In genomic region chr19:53192771-53193533, GRCh38 we compare ENCODE assay signal across 7 cellular contexts. TPM values are rescaled to one million over a fixed set of nuclear protein-coding genes. Genes with fewer than 3 reads are reported as not detected.
DNase-seq lines count a peak whose midpoint lies in the region; ATAC-seq and TF ChIP-seq lines count a peak whose summit lies in the region.

Gene ZNF665 (minus strand): TSS chr19:53193358. CDS start chr19:53182898, 10,460 bp downstream.

- 3% methylated on average over 38 of the region's 53 CpGs for WGBS in right lobe of liver (ENCODE audit: insufficient coverage, low coverage, low lambda C conversion rate, missing lambda C conversion rate)

- no peaks in the 10 kb centered on the region for H3K27me3 Mint-ChIP-seq in activated CD4-positive, alpha-beta memory T cell treated with anti-CD3 and anti-CD28 coated beads, Interleukin-2, amount 10 ng/mL, durations not matched to agents 7 days and 5 days

- TF ChIP-seq POLR2A in GM18951 (IDR thresholded peaks at IDR 0.05; ENCODE audit: extremely low read depth, insufficient read depth, insufficient read length): peak; percentile 57
- peak; percentile 29 for TF ChIP-seq POLR2A in right lobe of liver (IDR thresholded peaks at IDR 0.05)

- no peaks in the 10 kb centered on the region for H3K36me3 ChIP-seq in right lobe of liver

- DNase-seq in NCI-H2196 (lab: John Stamatoyannopoulos, UW; ENCODE audit: unreplicated experiment) (peak; percentile 28), ecto neural progenitor cell (ENCODE audit: low spot score) (peak; percentile 87), right lobe of liver (peak; percentile 67 to 83 (median 76)), SW 1271 (lab: John Stamatoyannopoulos, UW) (no peak)
- DNase-seq in activated CD4-positive, alpha-beta memory T cell treated with anti-CD3 and anti-CD28 coated beads, Interleukin-2, amount 10 ng/mL, durations not matched to agents 7 days and 5 days: peak; percentile 88
- peak; percentile 76 for DNase-seq in stimulated activated CD4-positive, alpha-beta T cell treated with anti-CD3 and anti-CD28 coated beads, Interleukin-2, amount 100 ng/mL, for 24 hours

- in situ Hi-C loops in GM18951 (cut with MboI; ENCODE audit: low sequenced_read_pairs, unreplicated experiment): no loop called here

- peaks cover 0 to 4% (median 0%) of the 10 kb centered on the region in 4 donors for H3K4me1 ChIP-seq in right lobe of liver

- CTCF ChIA-PET in activated CD4-positive, alpha-beta memory T cell treated with anti-CD3 and anti-CD28 coated beads, Interleukin-2, amount 10 ng/mL, durations not matched to agents 7 days and 5 days (lab: Charles Lee): no interaction called here

- H3K27me3 ChIP-seq in right lobe of liver: no peaks in the 10 kb centered on the region

- ATAC-seq in right lobe of liver: peak; percentile 64 to 75 (median 72)

- POLR2A ChIA-PET in activated CD4-positive, alpha-beta memory T cell treated with anti-CD3 and anti-CD28 coated beads, Interleukin-2, amount 10 ng/mL, durations not matched to agents 7 days and 5 days (lab: Charles Lee): no interaction called here

- H3K4me3 ChIP-seq in right lobe of liver: peak within 1 kb of the TSS; percentile 50 to 54 (median 52)

- TF ChIP-seq CTCF in right lobe of liver (IDR thresholded peaks at IDR 0.05): no peak

- peaks cover 39% of the 10 kb centered on the region for H3K4me1 Mint-ChIP-seq in activated CD4-positive, alpha-beta memory T cell treated with anti-CD3 and anti-CD28 coated beads, Interleukin-2, amount 10 ng/mL, durations not matched to agents 7 days and 5 days

- H3K4me3 Mint-ChIP-seq in activated CD4-positive, alpha-beta memory T cell treated with anti-CD3 and anti-CD28 coated beads, Interleukin-2, amount 10 ng/mL, durations not matched to agents 7 days and 5 days: peak within 1 kb of the TSS; percentile 84

- intact Hi-C loops in right lobe of liver (cut with DNase I): no loop called here

- peak within 1 kb of the TSS; percentile 85 for H3K27ac Mint-ChIP-seq in activated CD4-positive, alpha-beta memory T cell treated with anti-CD3 and anti-CD28 coated beads, Interleukin-2, amount 10 ng/mL, durations not matched to agents 7 days and 5 days

- H3K9me3 Mint-ChIP-seq in activated CD4-positive, alpha-beta memory T cell treated with anti-CD3 and anti-CD28 coated beads, Interleukin-2, amount 10 ng/mL, durations not matched to agents 7 days and 5 days: peaks cover 50% of the 10 kb centered on the region

- peaks cover 49% of the 10 kb centered on the region for H3K36me3 Mint-ChIP-seq in activated CD4-positive, alpha-beta memory T cell treated with anti-CD3 and anti-CD28 coated beads, Interleukin-2, amount 10 ng/mL, durations not matched to agents 7 days and 5 days (ENCODE audit: low read depth)

- peak within 1 kb of the TSS in 1 of 3 donors; percentile 8 for H3K27ac ChIP-seq in right lobe of liver

- no peaks in the 10 kb centered on the region for H3K9me3 ChIP-seq in right lobe of liver

RNA-seq across cellular contexts. Expression of gene ZNF665, which starts in this region (rescaled TPM):
- total RNA-seq in activated CD4-positive, alpha-beta memory T cell treated with anti-CD3 and anti-CD28 coated beads, Interleukin-2, amount 10 ng/mL, durations not matched to agents 7 days and 5 days: 1 to 10 TPM; 2.0 to 4.3 TPM
- under 1 TPM in 5 of 6 experiments, not detected in 1; 0.09 to 0.47 (median 0.32) TPM for total RNA-seq in right lobe of liver

Comparison
In these comparisons a context has a peak if more than half of its experiments do, and no peak if none do; other contexts are left out.
1. Peak in DNase-seq, ATAC-seq and H3K4me3 ChIP-seq in right lobe of liver; RNA of the gene not detected or under 1 TPM.
2. DNase-seq: peak in NCI-H2196 (single experiment), activated CD4-positive, alpha-beta memory T cell treated with anti-CD3 and anti-CD28 coated beads, Interleukin-2, amount 10 ng/mL, durations not matched to agents 7 days and 5 days (single experiment), ecto neural progenitor cell (single experiment) and stimulated activated CD4-positive, alpha-beta T cell treated with anti-CD3 and anti-CD28 coated beads, Interleukin-2, amount 100 ng/mL, for 24 hours (2 of 2); none in SW 1271 (0 of 2).